In genomic region chr1:91555821-91556531, GRCh38 we compare ENCODE assay signal across 8 cellular contexts. TPM values are rescaled to one million over a fixed set of nuclear protein-coding genes. Genes with fewer than 3 reads are reported as not detected.
DNase-seq lines count a peak whose midpoint lies in the region; ATAC-seq lines count a peak whose summit lies in the region.

No MANE protein-coding gene starts in this region.

- ATAC-seq in HG02852 (IDR thresholded peaks at IDR 0.05; ENCODE audit: unreplicated experiment) (peak; percentile 85), HG02938 (IDR thresholded peaks at IDR 0.05; ENCODE audit: unreplicated experiment) (no peak), HG03039 (IDR thresholded peaks at IDR 0.05; ENCODE audit: unreplicated experiment) (no peak)

- no peaks in the 10 kb centered on the region for H3K36me3 ChIP-seq in esophagus (ENCODE audit: control insufficient read depth in 2 of 2, insufficient read depth in 2 of 2, low read length in 1 of 2)

- peaks cover 0 to 2% of the 10 kb centered on the region in 2 donors for H3K4me1 ChIP-seq in esophagus (ENCODE audit: control insufficient read depth in 2 of 2, insufficient read depth in 2 of 2, low read length in 1 of 2)

- no peaks in the 10 kb centered on the region for H3K27me3 ChIP-seq in esophagus (ENCODE audit: control insufficient read depth in 1 of 2, insufficient read depth in 2 of 2, low read length in 2 of 2)

- no peaks in the 10 kb centered on the region for H3K9me3 ChIP-seq in esophagus (ENCODE audit: control insufficient read depth in 2 of 2, insufficient read depth in 1 of 2, low read depth in 1 of 2, low read length in 1 of 2)

- no peak overlapping the region for H3K4me3 ChIP-seq in esophagus (ENCODE audit: low read depth in 1 of 2, low read length in 2 of 2)

- peak overlapping the region; percentile 22 to 37 for H3K27ac ChIP-seq in esophagus (ENCODE audit: low read depth in 2 of 2, low read length in 1 of 2)

- DNase-seq in activated CD4-positive, alpha-beta T cell treated with anti-CD3 and anti-CD28 coated beads, Interleukin-2, amount 50 U/mL, for 48 hours: peak; percentile 51 to 66
- peak; percentile 28 for DNase-seq in stimulated activated CD8-positive, alpha-beta memory T cell treated with anti-CD3 and anti-CD28 coated beads, Interleukin-15, amount 100 ng/mL, for 1 hour (ENCODE audit: low read depth)
- DNase-seq in middle frontal gyrus (ENCODE audit: extremely low spot score, low spot score) (no peak), NCI-H1694 (lab: John Stamatoyannopoulos, UW) (no peak)

- 75 to 77% methylated on average over 7 of the region's 7 CpGs for WGBS in esophagus, 2 donors

RNA-seq across cellular contexts. Expression of gene CDC7, which starts 55.3 kb away (rescaled TPM):
- 1 to 10 TPM; 2.8 to 4.9 TPM for polyA plus RNA-seq in esophagus

Comparison
In these comparisons a context has a peak if more than half of its experiments do, and no peak if none do; other contexts are left out.
1. DNase-seq: peak in activated CD4-positive, alpha-beta T cell treated with anti-CD3 and anti-CD28 coated beads, Interleukin-2, amount 50 U/mL, for 48 hours (2 of 2) and stimulated activated CD8-positive, alpha-beta memory T cell treated with anti-CD3 and anti-CD28 coated beads, Interleukin-15, amount 100 ng/mL, for 1 hour (single experiment); none in middle frontal gyrus (single experiment) and NCI-H1694 (single experiment).